Comparison of ENCODE assay signal across 15 cellular contexts in genomic region chr1:186112280-186112679, GRCh38.
"Had no signal": no experiment of that assay in that cellular context is flagged by ENCODE, and none has a peak within 500 bp of the region (broad histone marks: within the 10 kb centered on the region; RNA-seq: fewer than 3 reads in every experiment).

No MANE protein-coding gene starts in this region.

- H3K27ac ChIP-seq: coronary artery, left ventricle myocardium inferior, ovary, suprapubic skin, WERI-Rb-1 had no signal

- H3K27me3 ChIP-seq: ovary, suprapubic skin had no signal

- DNase-seq: activated CD4-positive, alpha-beta T cell treated with anti-CD3 and anti-CD28 coated beads for 4 hours; activated CD8-positive, alpha-beta T cell treated with anti-CD3 and anti-CD28 coated beads, Interleukin-2, amount 10 ng/mL, durations not matched to agents 7 days and 5 days; activated naive CD4-positive, alpha-beta T cell treated with anti-CD3 and anti-CD28 coated beads, Interleukin-2, amount 10 ng/mL, durations not matched to agents 7 days and 5 days; central memory CD4-positive, alpha-beta T cell; effector CD8-positive, alpha-beta T cell; left ventricle myocardium inferior; ovary; stimulated activated CD4-positive, alpha-beta T cell treated with anti-CD3 and anti-CD28 coated beads, Interleukin-4, amount 100 ng/mL, for 1 hour; stimulated activated CD8-positive, alpha-beta memory T cell treated with anti-CD3 and anti-CD28 coated beads, Interleukin-4, amount 100 ng/mL, for 48 hours; stimulated activated naive CD8-positive, alpha-beta T cell treated with anti-CD3 and anti-CD28 coated beads, Interleukin-15, Interleukin-2, amounts not matched to agents 100 U/mL and 50 U/mL, for 24 hours; SW 1271; WERI-Rb-1 had no signal

- H3K36me3 ChIP-seq: ovary, suprapubic skin, WERI-Rb-1 had no signal

- H3K9me3 ChIP-seq: left ventricle myocardium inferior, ovary, suprapubic skin had no signal

- H3K4me3 ChIP-seq: coronary artery, left ventricle myocardium inferior, ovary, suprapubic skin had no signal

- ATAC-seq: activated CD8-positive, alpha-beta T cell treated with anti-CD3 and anti-CD28 coated beads, Interleukin-2, amount 10 ng/mL, durations not matched to agents 7 days and 5 days; activated T-helper 17 cell treated with anti-CD3 and anti-CD28 coated beads, Interleukin-2, amount 50 U/mL, for 72 hours; stimulated activated naive CD8-positive, alpha-beta T cell treated with anti-CD3 and anti-CD28 coated beads, Interleukin-15, Interleukin-2, amounts not matched to agents 100 U/mL and 50 U/mL, for 24 hours had no signal

- H3K4me1 ChIP-seq: left ventricle myocardium inferior, suprapubic skin had no signal
